In the genomic region with DNA sequence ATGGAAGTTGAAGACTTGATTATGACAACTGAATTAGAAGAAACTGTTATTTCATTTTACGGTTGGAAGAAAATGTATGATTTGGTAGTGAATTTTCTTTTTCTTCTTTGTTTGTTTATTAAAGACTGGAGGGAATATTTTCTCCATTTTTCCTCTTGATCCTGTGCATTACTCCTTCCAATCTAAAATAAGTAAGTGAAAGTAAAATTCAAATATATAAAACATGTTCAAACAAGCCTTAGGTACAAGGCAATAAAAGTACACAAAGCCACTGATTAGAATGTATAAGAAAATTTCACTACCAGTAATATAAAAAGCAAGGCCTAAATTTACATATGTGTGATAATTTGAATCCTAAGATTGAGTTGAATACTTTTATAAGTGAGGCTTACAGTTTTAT, we compare ENCODE assay signal across 18 cellular contexts.
DNase-seq lines count a peak whose midpoint lies in the region; ATAC-seq and TF ChIP-seq lines count a peak whose summit lies in the region.
"Had no signal": no experiment of that assay in that cellular context is flagged by ENCODE, and none has a peak within 500 bp of the region (broad histone marks: within the 10 kb centered on the region; RNA-seq: fewer than 3 reads in every experiment).

No MANE protein-coding gene starts in this region.

- no peak overlapping the region for H3K9ac ChIP-seq in GM23248
- no peak overlapping the region for H3K9ac ChIP-seq in mammary epithelial cell (ENCODE audit: insufficient read depth, low read length)
- no peak overlapping the region for H3K9ac ChIP-seq in mesendoderm (ENCODE audit: low read length)

- in situ Hi-C loops in GM23248 (cut with MboI) (no loop called here), mammary epithelial cell (cut with MboI; ENCODE audit: low sequenced_read_pairs in 2 of 2) (no loop called here)

- no peak overlapping the region for H3K23ac ChIP-seq in mesendoderm (ENCODE audit: low read length)

- H4K20me1 ChIP-seq in GM23248 (ENCODE audit: insufficient read depth): no peaks in the 10 kb centered on the region
- no peaks in the 10 kb centered on the region for H4K20me1 ChIP-seq in mammary epithelial cell (ENCODE audit: insufficient read depth, low read length)

- H3K9me3 ChIP-seq in GM23248 (ENCODE audit: low read depth): no peaks in the 10 kb centered on the region
- H3K9me3 ChIP-seq in mammary epithelial cell (replicated peaks; ENCODE audit: insufficient read depth, low read length): no peaks in the 10 kb centered on the region
- no peaks in the 10 kb centered on the region for H3K9me3 ChIP-seq in mucosa of descending colon

- dilution Hi-C loops in mammary epithelial cell (cut with HindIII; ENCODE audit: low sequenced_read_pairs): no loop called here

- H3K4me3 Mint-ChIP-seq in activated naive CD8-positive, alpha-beta T cell treated with anti-CD3 and anti-CD28 coated beads, Interleukin-2, amount 50 U/mL, for 24 hours: no peak overlapping the region
- H3K4me3 Mint-ChIP-seq in activated CD4-positive, alpha-beta T cell treated with anti-CD3 and anti-CD28 coated beads for 36 hours: no peak overlapping the region
- H3K4me3 Mint-ChIP-seq: CD14-positive monocyte had no signal

- peak; percentile 21 for ATAC-seq in mucosa of descending colon
- ATAC-seq in activated naive CD8-positive, alpha-beta T cell treated with anti-CD3 and anti-CD28 coated beads, Interleukin-2, amount 50 U/mL, for 24 hours: no peak
- no peak for ATAC-seq in activated CD4-positive, alpha-beta T cell treated with anti-CD3 and anti-CD28 coated beads for 36 hours

- H3K4me2 ChIP-seq in GM23248 (ENCODE audit: unreplicated experiment): no peak overlapping the region
- peak overlapping the region; percentile 15 for H3K4me2 ChIP-seq in mammary epithelial cell (ENCODE audit: insufficient read depth, low read depth, low read length)
- no peak overlapping the region for H3K4me2 ChIP-seq in mesendoderm (ENCODE audit: low read length)

- BruUV-seq in mammary epithelial cell (replicated peaks; lab: Mats Ljungman, UMichigan): no TSS peak

- no peaks in the 10 kb centered on the region for H3K9me2 ChIP-seq in GM23248 (ENCODE audit: insufficient read depth)

- CTCF ChIA-PET in mammary epithelial cell (lab: Charles Lee; ENCODE audit: low non-redundant PET): no interaction called here
- CTCF ChIA-PET in activated CD4-positive, alpha-beta T cell treated with anti-CD3 and anti-CD28 coated beads for 36 hours (lab: Charles Lee): no interaction called here

- no peak overlapping the region for H2BK120ac ChIP-seq in mesendoderm (ENCODE audit: low read depth, low read length)

- no peak overlapping the region for H3K4ac ChIP-seq in mesendoderm (ENCODE audit: low read depth, low read length)

- H2AFZ ChIP-seq in ACC112 (ENCODE audit: low read length, unreplicated experiment) (peak overlapping the region; percentile 92), GM23248 (peak overlapping the region; percentile 58), mammary epithelial cell (ENCODE audit: low read depth, low read length) (peak overlapping the region; percentile 1)

- H4K5ac ChIP-seq in mesendoderm (ENCODE audit: low read length): no peak overlapping the region

- no peak for DNase-seq in GM23248
- no peak for DNase-seq in mammary epithelial cell
- no peak for DNase-seq in mucosa of descending colon
- DNase-seq in activated naive CD8-positive, alpha-beta T cell treated with anti-CD3 and anti-CD28 coated beads, Interleukin-2, amount 50 U/mL, for 24 hours: no peak
- DNase-seq in central memory CD4-positive, alpha-beta T cell: no peak
- DNase-seq in activated CD4-positive, alpha-beta T cell treated with anti-CD3 and anti-CD28 coated beads for 36 hours: no peak
- DNase-seq in mesendoderm: no peak
- DNase-seq: ACHN, AML-193, DMS 273 treated with DMSO at 0.1 percent for 48 hours, Kasumi-1, NCI-H1417, NCI-H187 treated with DMSO at 0.1 percent for 48 hours, NCI-H748 treated with DMSO at 0.1 percent for 48 hours, RPMI8226, SIG-M5 had no signal

- H3K27me3 Mint-ChIP-seq in activated naive CD8-positive, alpha-beta T cell treated with anti-CD3 and anti-CD28 coated beads, Interleukin-2, amount 50 U/mL, for 24 hours: no peaks in the 10 kb centered on the region
- no peaks in the 10 kb centered on the region for H3K27me3 Mint-ChIP-seq in activated CD4-positive, alpha-beta T cell treated with anti-CD3 and anti-CD28 coated beads for 36 hours

- no peak for TF ChIP-seq CTCF in mammary epithelial cell (conservative IDR thresholded peaks at IDR 0.05 in 1 of 2, IDR thresholded peaks at IDR 0.05 in 1 of 2; ENCODE audit: extremely low read depth in 1 of 2, insufficient read depth in 1 of 2, low read depth in 1 of 2, low read length in 2 of 2)
- TF ChIP-seq CTCF in mucosa of descending colon (IDR thresholded peaks at IDR 0.05): no peak

- H2AK5ac ChIP-seq in mesendoderm (ENCODE audit: low read length): no peak overlapping the region

- no peak overlapping the region for H4K8ac ChIP-seq in mesendoderm (ENCODE audit: low read depth, low read length)

- POLR2A ChIA-PET in activated CD4-positive, alpha-beta T cell treated with anti-CD3 and anti-CD28 coated beads for 36 hours (lab: Charles Lee): no interaction called here

- no peak overlapping the region for H2BK5ac ChIP-seq in mesendoderm (ENCODE audit: low read length)

- H3K18ac ChIP-seq in mesendoderm (ENCODE audit: low read length): no peak overlapping the region

- H3K79me2 ChIP-seq in ACC112 (ENCODE audit: control insufficient read depth, insufficient read depth, low read length, unreplicated experiment): no peaks in the 10 kb centered on the region
- H3K79me2 ChIP-seq in GM23248 (ENCODE audit: insufficient read depth): no peaks in the 10 kb centered on the region
- no peaks in the 10 kb centered on the region for H3K79me2 ChIP-seq in mammary epithelial cell (ENCODE audit: insufficient read depth, low read length)
- H3K79me2 ChIP-seq in mesendoderm (ENCODE audit: control insufficient read depth, insufficient read depth, low read length): no peaks in the 10 kb centered on the region

- H3K36me3 Mint-ChIP-seq in activated naive CD8-positive, alpha-beta T cell treated with anti-CD3 and anti-CD28 coated beads, Interleukin-2, amount 50 U/mL, for 24 hours (ENCODE audit: low read depth): no peaks in the 10 kb centered on the region
- no peaks in the 10 kb centered on the region for H3K36me3 Mint-ChIP-seq in activated CD4-positive, alpha-beta T cell treated with anti-CD3 and anti-CD28 coated beads for 36 hours (ENCODE audit: low read depth)
- H3K36me3 Mint-ChIP-seq: CD14-positive monocyte had no signal

- no peaks in the 10 kb centered on the region for H3K79me1 ChIP-seq in mesendoderm (ENCODE audit: low read length)

- H3K27ac ChIP-seq in ACC112 (ENCODE audit: low read depth, low read length) (no peak overlapping the region), GM23248 (no peak overlapping the region), mammary epithelial cell (ENCODE audit: insufficient read depth, low read depth, low read length) (no peak overlapping the region), mesendoderm (ENCODE audit: low read depth, low read length) (no peak overlapping the region)

- H3K4me3 ChIP-seq in ACC112 (ENCODE audit: low read depth, low read length): peak overlapping the region; percentile 23; the same call in 1 of the 2 replicates
- H3K4me3 ChIP-seq in GM23248: no peak overlapping the region
- H3K4me3 ChIP-seq in mammary epithelial cell (replicated peaks in 1 of 3; ENCODE audit: insufficient read depth in 1 of 3, low read depth in 2 of 3, low read length in 3 of 3): no peak overlapping the region
- no peak overlapping the region for H3K4me3 ChIP-seq in mucosa of descending colon
- no peak overlapping the region for H3K4me3 ChIP-seq in mesendoderm (ENCODE audit: low read length)

- H3K4me1 Mint-ChIP-seq in activated naive CD8-positive, alpha-beta T cell treated with anti-CD3 and anti-CD28 coated beads, Interleukin-2, amount 50 U/mL, for 24 hours: no peaks in the 10 kb centered on the region
- no peaks in the 10 kb centered on the region for H3K4me1 Mint-ChIP-seq in activated CD4-positive, alpha-beta T cell treated with anti-CD3 and anti-CD28 coated beads for 36 hours

- peaks cover under 1% of the 10 kb centered on the region for H3K9me3 Mint-ChIP-seq in activated naive CD8-positive, alpha-beta T cell treated with anti-CD3 and anti-CD28 coated beads, Interleukin-2, amount 50 U/mL, for 24 hours
- no peaks in the 10 kb centered on the region for H3K9me3 Mint-ChIP-seq in activated CD4-positive, alpha-beta T cell treated with anti-CD3 and anti-CD28 coated beads for 36 hours (ENCODE audit: low read depth)

- H3K4me1 ChIP-seq in ACC112 (ENCODE audit: control insufficient read depth, insufficient read depth, low read length, unreplicated experiment) (peaks cover 6% of the 10 kb centered on the region), GM23248 (ENCODE audit: insufficient read depth) (no peaks in the 10 kb centered on the region), mammary epithelial cell (ENCODE audit: insufficient read depth, low read length) (no peaks in the 10 kb centered on the region), mucosa of descending colon (ENCODE audit: low read depth) (no peaks in the 10 kb centered on the region), mesendoderm (ENCODE audit: control insufficient read depth, low read depth, low read length) (no peaks in the 10 kb centered on the region)

- H3F3A ChIP-seq in GM23248 (ENCODE audit: insufficient read depth): no peaks in the 10 kb centered on the region

- intact Hi-C loops in mammary epithelial cell (cut with micrococcal nuclease) (no loop called here), mucosa of descending colon (cut with DNase I, micrococcal nuclease) (no loop called here)
- intact Hi-C loops in activated CD4-positive, alpha-beta T cell treated with anti-CD3 and anti-CD28 coated beads for 36 hours (cut with DNase I, micrococcal nuclease): no loop called here

- 94 to 100% methylated on average over 1 of the region's 1 CpG for WGBS in GM23248 (ENCODE audit: low coverage in 1 of 2, low lambda C conversion rate in 2 of 2, missing lambda C conversion rate in 2 of 2), 2 experiments
- 90% methylated on average over 1 of the region's 1 CpG for WGBS in mammary epithelial cell (ENCODE audit: low coverage, missing lambda C conversion rate)
- no CpG with 5 or more reads among the region's 1 CpG for WGBS in mesendoderm (ENCODE audit: extremely low coverage, insufficient coverage, low lambda C conversion rate)

- H3K36me3 ChIP-seq in ACC112 (ENCODE audit: insufficient read depth, low read length): no peaks in the 10 kb centered on the region
- no peaks in the 10 kb centered on the region for H3K36me3 ChIP-seq in GM23248 (ENCODE audit: low read depth)
- no peaks in the 10 kb centered on the region for H3K36me3 ChIP-seq in mammary epithelial cell (ENCODE audit: insufficient read depth, low read length)
- no peaks in the 10 kb centered on the region for H3K36me3 ChIP-seq in mucosa of descending colon (ENCODE audit: low read depth)
- no peaks in the 10 kb centered on the region for H3K36me3 ChIP-seq in mesendoderm (ENCODE audit: control insufficient read depth, insufficient read depth, low read length)

- no peak overlapping the region for H3K27ac Mint-ChIP-seq in activated naive CD8-positive, alpha-beta T cell treated with anti-CD3 and anti-CD28 coated beads, Interleukin-2, amount 50 U/mL, for 24 hours
- H3K27ac Mint-ChIP-seq in activated CD4-positive, alpha-beta T cell treated with anti-CD3 and anti-CD28 coated beads for 36 hours: no peak overlapping the region

- H2BK15ac ChIP-seq in mesendoderm (replicated peaks; ENCODE audit: low read depth): no peak overlapping the region

- no peak overlapping the region for H3K56ac ChIP-seq in mesendoderm (ENCODE audit: low read length)

- no peaks in the 10 kb centered on the region for H3K27me3 ChIP-seq in ACC112 (ENCODE audit: insufficient read depth, low read length)
- no peaks in the 10 kb centered on the region for H3K27me3 ChIP-seq in GM23248 (replicated peaks; ENCODE audit: insufficient read depth)
- H3K27me3 ChIP-seq in mammary epithelial cell (ENCODE audit: insufficient read depth, low read length): no peaks in the 10 kb centered on the region
- no peaks in the 10 kb centered on the region for H3K27me3 ChIP-seq in mesendoderm (ENCODE audit: insufficient read depth, low read length, poor library complexity)

Comparison
In these comparisons a context has a peak if more than half of its experiments do, and no peak if none do; other contexts are left out.
1. H2AFZ ChIP-seq: peak in every context shown above with its lines; median percentile 92 in ACC112; 58 in GM23248; 1 in mammary epithelial cell.